Comparison of ENCODE assay signal across 20 cellular contexts in genomic region chr6:163716690-163717089, GRCh38.
DNase-seq lines count a peak whose midpoint lies in the region; ATAC-seq and TF ChIP-seq lines count a peak whose summit lies in the region.
"Had no signal": no experiment of that assay in that cellular context is flagged by ENCODE, and none has a peak within 500 bp of the region (broad histone marks: within the 10 kb centered on the region; RNA-seq: fewer than 3 reads in every experiment).

No MANE protein-coding gene starts in this region.

- H3K79me1 ChIP-seq in neuronal stem cell (ENCODE audit: low read depth, low read length): no peaks in the 10 kb centered on the region

- no peak overlapping the region for H4K91ac ChIP-seq in neuronal stem cell (ENCODE audit: low read depth, low read length, poor library complexity)

- H2BK5ac ChIP-seq in neuronal stem cell (ENCODE audit: low read length): no peak overlapping the region

- H3K18ac ChIP-seq in neuronal stem cell (ENCODE audit: low read length): peak overlapping the region; percentile 70

- intact Hi-C loops in gastrocnemius medialis (cut with DNase I; ENCODE audit: low total_unique reads): loop anchor here (10.0 kb wide), 1 partner anchor 382 kb away; no protein-coding TSS in a partner anchor

- H3K27ac ChIP-seq in neuronal stem cell (replicated peaks; ENCODE audit: low read length) (no peak overlapping the region), gastrocnemius medialis (no peak overlapping the region)
- H3K27ac ChIP-seq: esophagus muscularis mucosa, left ventricle myocardium inferior had no signal

- no peak overlapping the region for H2AK5ac ChIP-seq in neuronal stem cell (ENCODE audit: low read depth, low read length)

- H3K27me3 ChIP-seq in neuronal stem cell (ENCODE audit: control insufficient read depth in 3 of 3, insufficient read depth in 3 of 3, low read depth in 1 of 3, low read length in 3 of 3) (no peaks in the 10 kb centered on the region), gastrocnemius medialis (no peaks in the 10 kb centered on the region)
- H3K27me3 ChIP-seq: esophagus muscularis mucosa, thyroid gland had no signal

- H2BK12ac ChIP-seq in neuronal stem cell (ENCODE audit: low read length): no peak overlapping the region

- no peak for TF ChIP-seq CTCF in gastrocnemius medialis (IDR thresholded peaks at IDR 0.05 in 4 of 5, conservative IDR thresholded peaks at IDR 0.05 in 1 of 5)

- H3K36me3 ChIP-seq in neuronal stem cell (replicated peaks in 1 of 2; ENCODE audit: control insufficient read depth in 2 of 2, insufficient read depth in 2 of 2, low read length in 2 of 2) (no peaks in the 10 kb centered on the region), gastrocnemius medialis (no peaks in the 10 kb centered on the region)
- H3K36me3 ChIP-seq: esophagus muscularis mucosa, left ventricle myocardium inferior, thyroid gland had no signal

- no peak overlapping the region for H3K14ac ChIP-seq in neuronal stem cell (ENCODE audit: low read length)

- H4K8ac ChIP-seq in neuronal stem cell (ENCODE audit: low read depth, low read length): no peak overlapping the region

- H3K4me1 ChIP-seq in neuronal stem cell (ENCODE audit: control insufficient read depth in 2 of 2, insufficient read depth in 1 of 2, low read depth in 1 of 2, low read length in 2 of 2): peaks cover 0 to 2% of the 10 kb centered on the region in 2 donors
- H3K4me1 ChIP-seq in gastrocnemius medialis: peaks cover 18 to 24% of the 10 kb centered on the region in 2 donors

- no CpG with 5 or more reads among the region's 6 CpGs for WGBS in neuronal stem cell (ENCODE audit: extremely low coverage in 2 of 2, insufficient read length in 2 of 2, insufficient replicate concordance in 1 of 2), 2 donors

- H3K9me3 ChIP-seq in neuronal stem cell (replicated peaks in 1 of 2; ENCODE audit: control insufficient read depth in 2 of 2, insufficient read depth in 1 of 2, low read depth in 1 of 2, low read length in 2 of 2) (no peaks in the 10 kb centered on the region), gastrocnemius medialis (no peaks in the 10 kb centered on the region)
- H3K9me3 ChIP-seq: esophagus muscularis mucosa, left ventricle myocardium inferior, thyroid gland had no signal

- H2BK120ac ChIP-seq in neuronal stem cell (ENCODE audit: low read depth, low read length): peak overlapping the region; percentile 32

- H3K9ac ChIP-seq in neuronal stem cell (ENCODE audit: low read depth, low read length, poor library complexity): no peak overlapping the region

- ATAC-seq in GM18511 (IDR thresholded peaks at IDR 0.05; ENCODE audit: unreplicated experiment) (peak; percentile 31), HG03354 (IDR thresholded peaks at IDR 0.05; ENCODE audit: poor library complexity, severe bottlenecking, unreplicated experiment) (peak; percentile 37), HG03457 (IDR thresholded peaks at IDR 0.05; ENCODE audit: unreplicated experiment) (no peak), gastrocnemius medialis (no peak)

- H3K4me2 ChIP-seq in neuronal stem cell (ENCODE audit: insufficient read depth, low read length, poor library complexity, severe bottlenecking): no peak overlapping the region

- H3K4ac ChIP-seq in neuronal stem cell (ENCODE audit: low read length): no peak overlapping the region

- H3K4me3 ChIP-seq in neuronal stem cell (ENCODE audit: low read length in 2 of 2): no peak overlapping the region
- H3K4me3 ChIP-seq in gastrocnemius medialis: no peak overlapping the region
- H3K4me3 ChIP-seq: esophagus muscularis mucosa, left ventricle myocardium inferior, thyroid gland had no signal

- in situ Hi-C loops in gastrocnemius medialis (cut with MboI; ENCODE audit: low sequenced_read_pairs in 4 of 4): loop anchor here in 3 of 4 donors (10.0 to 25.0 kb wide), 4 partner anchors 238 to 396 kb away; no protein-coding TSS in a partner anchor

- peak; percentile 74 for DNase-seq in RPMI8226
- DNase-seq in neuronal stem cell (ENCODE audit: low spot score): no peak
- no peak for DNase-seq in NCI-H2029 treated with DMSO at 0.1 percent for 48 hours (lab: John Stamatoyannopoulos, UW)
- DNase-seq in stimulated activated CD4-positive, alpha-beta T cell treated with anti-CD3 and anti-CD28 coated beads, Interleukin-12 subunit alpha, Interleukin-12 subunit beta, amount 100 ng/mL, for 4 hours: no peak
- no peak for DNase-seq in gastrocnemius medialis
- DNase-seq: activated CD8-positive, alpha-beta memory T cell treated with anti-CD3 and anti-CD28 coated beads for 24 hours; activated naive CD4-positive, alpha-beta T cell treated with anti-CD3 and anti-CD28 coated beads, Interleukin-2, amount 10 ng/mL, durations not matched to agents 7 days and 5 days; activated T-cell treated with anti-CD3 and anti-CD28 coated beads, Interleukin-2, amount 50 U/mL, for 48 hours; IMR-90; left ventricle myocardium inferior; NCI-H1092; NCI-H2081; NCI-H510A; SHP77 treated with DMSO at 0.1 percent for 48 hours; T-helper 2 cell; thyroid gland had no signal

- H3K23ac ChIP-seq in neuronal stem cell (ENCODE audit: low read depth, low read length, poor library complexity): no peak overlapping the region

- H2AFZ ChIP-seq in neuronal stem cell (ENCODE audit: low read length): no peak overlapping the region

- no peak for TF ChIP-seq POLR2A in gastrocnemius medialis (IDR thresholded peaks at IDR 0.05)

- H2BK15ac ChIP-seq in neuronal stem cell (ENCODE audit: low read length): no peak overlapping the region

Comparison
In these comparisons a context has a peak if more than half of its experiments do, and no peak if none do; other contexts are left out.
1. ATAC-seq: peak in GM18511 (single experiment) and HG03354 (single experiment); none in HG03457 (single experiment) and gastrocnemius medialis (0 of 2).